In genomic region chr11:111446404-111447152, GRCh38 we compare ENCODE assay signal across 8 cellular contexts.
A peak's percentile ranks its signal among the peaks of the same experiment; 100 is the strongest.
DNase-seq lines count a peak whose midpoint lies in the region; ATAC-seq and TF ChIP-seq lines count a peak whose summit lies in the region.

No MANE protein-coding gene starts in this region.

- peak; percentile 59 to 80 for TF ChIP-seq CTCF in left lung (IDR thresholded peaks at IDR 0.05)

- no peaks in the 10 kb centered on the region for H3K27me3 ChIP-seq in left lung

- H3K4me1 ChIP-seq in left lung = peaks cover 0 to 13% of the 10 kb centered on the region in 2 donors

- H3K4me3 ChIP-seq in left lung = no peak overlapping the region

- intact Hi-C loops in left lung (cut with DNase I) = loop anchor here in 1 of 2 donors (5.0 kb wide), 1 partner anchor 164 kb away; no protein-coding TSS in a partner anchor

- H3K9me3 ChIP-seq in left lung = no peaks in the 10 kb centered on the region

- ATAC-seq in GM19324 (IDR thresholded peaks at IDR 0.05; ENCODE audit: low FRiP score, unreplicated experiment) (peak; percentile 68), HG03439 (IDR thresholded peaks at IDR 0.05; ENCODE audit: unreplicated experiment) (peak; percentile 82), left lung (peak; percentile 99)

- peak overlapping the region in 1 of 2 donors; percentile 14 for H3K27ac ChIP-seq in left lung

- DNase-seq in C1 segment of cervical spinal cord (lab: John Stamatoyannopoulos, UW) (peak in 12 of 14 donors; percentile 26 to 73 (median 63)), NCI-H446 treated with DMSO at 0.1 percent for 48 hours (lab: John Stamatoyannopoulos, UW) (peak; percentile 83), cerebellum (ENCODE audit: low spot score) (peak; percentile 86), left lung (peak in 1 of 2 donors; percentile 86)
- DNase-seq in activated CD4-positive, alpha-beta T cell treated with anti-CD3 and anti-CD28 coated beads for 1 hour = peak; percentile 61
- peak; percentile 29 to 57 (median 52) for DNase-seq in stimulated activated CD4-positive, alpha-beta T cell treated with anti-CD3 and anti-CD28 coated beads, TNF-alpha, amount 100 ng/mL, for 4 hours (ENCODE audit: low read depth in 3 of 3)

- H3K36me3 ChIP-seq in left lung = no peaks in the 10 kb centered on the region
